ENCODE assay signal across 8 cellular contexts in the genomic region with DNA sequence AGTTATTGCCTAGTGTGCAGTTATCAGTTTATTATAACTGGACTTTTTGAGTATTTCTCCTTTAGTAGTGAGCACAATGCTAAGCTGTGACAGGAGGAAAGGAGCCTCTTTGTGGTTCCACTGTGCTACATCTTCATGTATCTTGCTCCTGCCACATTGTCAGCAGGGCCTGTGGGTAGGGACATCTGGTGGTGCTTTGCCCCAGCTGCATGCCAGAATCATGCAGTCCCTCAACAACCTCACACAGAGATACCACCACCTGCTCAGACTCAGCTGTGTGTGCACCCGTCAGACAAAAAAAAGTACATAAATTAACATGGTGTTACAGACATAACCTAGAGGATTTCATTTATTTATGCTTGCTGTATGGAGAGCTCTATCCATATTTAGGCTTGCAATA. TPM values are rescaled to one million over a fixed set of nuclear protein-coding genes. Genes with fewer than 3 reads are reported as not detected.
A peak's percentile ranks its signal among the peaks of the same experiment; 100 is the strongest.
DNase-seq lines count a peak whose midpoint lies in the region; ATAC-seq and FAIRE-seq lines count a peak whose summit lies in the region.

No MANE protein-coding gene starts in this region.

- peaks cover 0 to 1% of the 10 kb centered on the region in 2 donors for H3K4me1 Mint-ChIP-seq in effector memory CD8-positive, alpha-beta T cell (ENCODE audit: low read depth in 2 of 2)

- H3K36me3 Mint-ChIP-seq in effector memory CD8-positive, alpha-beta T cell (ENCODE audit: insufficient read depth): peaks cover 24% of the 10 kb centered on the region

- no peaks in the 10 kb centered on the region for H3K9me3 Mint-ChIP-seq in effector memory CD8-positive, alpha-beta T cell

- peak; percentile 73 for FAIRE-seq in urothelium cell line (lab: Jason Lieb, UNC)

- no peaks in the 10 kb centered on the region for H3K27me3 Mint-ChIP-seq in effector memory CD8-positive, alpha-beta T cell

- ATAC-seq in left ventricle myocardium superior: peak; percentile 41
- no peak for ATAC-seq in Right ventricle myocardium superior (ENCODE audit: poor library complexity)
- peak; percentile 79 for ATAC-seq in HG02678 (IDR thresholded peaks at IDR 0.05; ENCODE audit: unreplicated experiment)
- ATAC-seq in effector memory CD8-positive, alpha-beta T cell (replicated peaks): peak; percentile 58
- no peak for ATAC-seq in HG03196 (IDR thresholded peaks at IDR 0.05; ENCODE audit: unreplicated experiment)
- no peak for ATAC-seq in Right ventricle myocardium inferior

- H3K4me3 Mint-ChIP-seq in effector memory CD8-positive, alpha-beta T cell: no peak overlapping the region

- DNase-seq in left ventricle myocardium superior (no peak), Right ventricle myocardium superior (no peak), NCI-H460 (ENCODE audit: extremely low read depth, low read depth) (peak; percentile 4), urothelium cell line (ENCODE audit: low spot score) (no peak), Right ventricle myocardium inferior (ENCODE audit: missing footprints) (no peak)
- no peak for DNase-seq in effector memory CD8-positive, alpha-beta T cell

- peak overlapping the region in 1 of 2 donors; percentile 54 for H3K27ac Mint-ChIP-seq in effector memory CD8-positive, alpha-beta T cell

- intact Hi-C loops in left ventricle myocardium superior (cut with micrococcal nuclease): no loop called here
- intact Hi-C loops in Right ventricle myocardium superior (cut with DNase I): no loop called here
- intact Hi-C loops in Right ventricle myocardium inferior (cut with DNase I): no loop called here

RNA-seq across cellular contexts. Expression of gene MIS18BP1, which starts 51.1 kb away (rescaled TPM):
- 5.5 TPM for total RNA-seq in left ventricle myocardium superior
- total RNA-seq in Right ventricle myocardium superior: 6.7 TPM
- total RNA-seq in NCI-H460 (2014; rRNA removed; shearing (Covaris generic)): 35.8 and 46.8 TPM in 2 replicates
- polyA plus RNA-seq in NCI-H460 (2014; cell fraction: nucleus; rRNA removed): 40.0 and 57.1 TPM in 2 replicates
- 7.6 TPM for total RNA-seq in Right ventricle myocardium inferior

Comparison
In these comparisons a context has a peak if more than half of its experiments do, and no peak if none do; other contexts are left out.
1. ATAC-seq: peak in left ventricle myocardium superior (single experiment), HG02678 (single experiment) and effector memory CD8-positive, alpha-beta T cell (single experiment); none in Right ventricle myocardium superior (single experiment), HG03196 (single experiment) and Right ventricle myocardium inferior (single experiment).